ENCODE assay signal across 10 cellular contexts in the genomic region with DNA sequence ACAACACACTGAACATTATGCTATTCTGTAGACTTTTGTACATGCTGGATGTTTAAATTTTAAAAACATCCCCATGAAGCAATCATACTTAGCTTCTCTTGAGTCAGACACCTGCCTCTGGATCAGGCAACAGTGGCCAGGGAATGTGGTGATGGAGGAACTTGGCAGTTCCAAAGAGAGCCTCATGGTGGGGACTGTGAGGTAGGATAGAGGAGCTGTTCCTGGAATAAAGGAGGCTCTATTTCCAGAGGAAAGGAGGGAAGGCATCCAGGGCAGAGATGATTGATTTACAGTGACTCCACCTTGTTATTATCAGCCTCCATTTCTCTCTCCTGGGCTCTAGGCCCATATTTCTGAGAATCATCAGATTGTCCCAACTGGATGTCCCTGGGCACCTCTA. TPM values are rescaled to one million over a fixed set of nuclear protein-coding genes. Genes with fewer than 3 reads are reported as not detected.
A peak's percentile ranks its signal among the peaks of the same experiment; 100 is the strongest.
DNase-seq lines count a peak whose midpoint lies in the region.
"Had no signal": no experiment of that assay in that cellular context is flagged by ENCODE, and none has a peak within 500 bp of the region (broad histone marks: within the 10 kb centered on the region; RNA-seq: fewer than 3 reads in every experiment).

No MANE protein-coding gene starts in this region.

- H3K27ac ChIP-seq in mesenchymal stem cell (ENCODE audit: low read length, poor library complexity, severe bottlenecking), result no peak overlapping the region
- no peak overlapping the region for H3K27ac ChIP-seq in effector memory CD4-positive, alpha-beta T cell (ENCODE audit: insufficient read depth, low read length, poor library complexity, severe bottlenecking)
- H3K27ac ChIP-seq: pancreas had no signal

- no peak overlapping the region for H3K9ac ChIP-seq in mesenchymal stem cell (ENCODE audit: low read length)

- no peak overlapping the region for H4K8ac ChIP-seq in mesenchymal stem cell (ENCODE audit: low read length)

- DNase-seq in AG20443 (ENCODE audit: low spot score) (peak; percentile 55), MG63 (peak; percentile 26), cerebellum (ENCODE audit: low spot score) (peak; percentile 37), mesenchymal stem cell (peak; percentile 58), epidermal melanocyte (ENCODE audit: insufficient read length, low spot score) (no peak)
- no peak for DNase-seq in effector memory CD4-positive, alpha-beta T cell
- DNase-seq in activated CD4-positive, alpha-beta T cell treated with anti-CD3 and anti-CD28 coated beads, Interleukin-2, amount 50 U/mL, for 1 hour, result no peak
- DNase-seq in stimulated activated CD4-positive, alpha-beta T cell treated with anti-CD3 and anti-CD28 coated beads, Interleukin-4, amount 100 ng/mL, for 1 hour, result no peak
- DNase-seq: cerebellar nuclear complex had no signal

- no peak overlapping the region for H4K91ac ChIP-seq in mesenchymal stem cell (ENCODE audit: low read length)

- H2BK15ac ChIP-seq in mesenchymal stem cell (ENCODE audit: low read depth, poor library complexity, severe bottlenecking), result no peak overlapping the region

- H3K14ac ChIP-seq in mesenchymal stem cell (ENCODE audit: low read length in 2 of 2), result no peak overlapping the region

- no peaks in the 10 kb centered on the region; the same call in 1 of the 2 replicates for H3K27me3 ChIP-seq in MG63
- H3K27me3 ChIP-seq in mesenchymal stem cell (ENCODE audit: control insufficient read depth in 1 of 2, insufficient read depth in 1 of 2, low read length in 2 of 2), result peaks cover 0 to under 1% of the 10 kb centered on the region in 2 experiments
- H3K27me3 ChIP-seq in effector memory CD4-positive, alpha-beta T cell (replicated peaks; ENCODE audit: control insufficient read depth, insufficient read depth, low read length, poor library complexity, severe bottlenecking), result no peaks in the 10 kb centered on the region
- H3K27me3 ChIP-seq: pancreas had no signal

- no peak overlapping the region for H2BK12ac ChIP-seq in mesenchymal stem cell (ENCODE audit: low read length in 2 of 2)

- no peak overlapping the region for H3K4me3 ChIP-seq in MG63
- H3K4me3 ChIP-seq in mesenchymal stem cell (ENCODE audit: insufficient read depth in 1 of 2, low read depth in 1 of 2, low read length in 2 of 2), result no peak overlapping the region
- H3K4me3 ChIP-seq in effector memory CD4-positive, alpha-beta T cell (ENCODE audit: insufficient read depth, low read depth, low read length, poor library complexity, severe bottlenecking), result no peak overlapping the region
- H3K4me3 ChIP-seq: pancreas had no signal

- no peak overlapping the region for H3K4ac ChIP-seq in mesenchymal stem cell (ENCODE audit: low read depth in 1 of 2, low read length in 2 of 2)

- H3K36me3 ChIP-seq in MG63, result no peaks in the 10 kb centered on the region
- H3K36me3 ChIP-seq in mesenchymal stem cell (ENCODE audit: control insufficient read depth in 1 of 2, insufficient read depth in 2 of 2, low read depth in 1 of 2, low read length in 2 of 2), result no peaks in the 10 kb centered on the region
- H3K36me3 ChIP-seq in effector memory CD4-positive, alpha-beta T cell (ENCODE audit: control insufficient read depth, insufficient read depth, low read length), result no peaks in the 10 kb centered on the region
- H3K36me3 ChIP-seq: pancreas had no signal

- H3K9me3 ChIP-seq in MG63 (no peaks in the 10 kb centered on the region), mesenchymal stem cell (ENCODE audit: control insufficient read depth, low read length) (no peaks in the 10 kb centered on the region)
- H3K9me3 ChIP-seq in effector memory CD4-positive, alpha-beta T cell (ENCODE audit: control insufficient read depth, low read length), result no peaks in the 10 kb centered on the region
- H3K9me3 ChIP-seq: pancreas had no signal

- H2AK5ac ChIP-seq in mesenchymal stem cell (ENCODE audit: low read length, severe bottlenecking), result no peak overlapping the region

- no peaks in the 10 kb centered on the region for H3K4me1 ChIP-seq in mesenchymal stem cell (ENCODE audit: control insufficient read depth, insufficient read depth, low read depth, low read length)
- H3K4me1 ChIP-seq in effector memory CD4-positive, alpha-beta T cell (ENCODE audit: control insufficient read depth, insufficient read depth, low read length, poor library complexity, severe bottlenecking), result no peaks in the 10 kb centered on the region
- H3K4me1 ChIP-seq: pancreas had no signal

- no peak overlapping the region for H3K4me2 ChIP-seq in mesenchymal stem cell (ENCODE audit: low read length, poor library complexity, severe bottlenecking)

- H2BK5ac ChIP-seq in mesenchymal stem cell (ENCODE audit: low read depth, low read length, poor library complexity, severe bottlenecking), result no peak overlapping the region

- no peak overlapping the region for H2AFZ ChIP-seq in mesenchymal stem cell (ENCODE audit: low read depth, low read length)

- H2BK120ac ChIP-seq in mesenchymal stem cell (ENCODE audit: low read depth, low read length), result no peak overlapping the region

- no peak overlapping the region for H3K23ac ChIP-seq in mesenchymal stem cell (ENCODE audit: low read length in 2 of 2)

- no peaks in the 10 kb centered on the region for H3K79me1 ChIP-seq in mesenchymal stem cell (replicated peaks; ENCODE audit: low read length, poor library complexity, severe bottlenecking)

- H3K18ac ChIP-seq in mesenchymal stem cell (ENCODE audit: low read depth in 1 of 2, low read length in 2 of 2), result no peak overlapping the region

RNA-seq across cellular contexts. Expression of a gene that starts 35.0 kb away (rescaled TPM):
- 8.0 and 8.1 TPM in 2 replicates for total RNA-seq in MG63 (2014; rRNA removed; shearing (Covaris generic); ENCODE audit: low replicate concordance)
- total RNA-seq in cerebellum, result 18.5 TPM
- polyA plus RNA-seq in mesenchymal stem cell (2013, experiment 1 of 2), result 6.0 TPM
- polyA plus RNA-seq in mesenchymal stem cell (2013, experiment 2 of 2), result 6.4 TPM

Comparison
In these comparisons a context has a peak if more than half of its experiments do, and no peak if none do; other contexts are left out.
1. DNase-seq: peak in AG20443 (single experiment), MG63 (single experiment), cerebellum (single experiment) and mesenchymal stem cell (single experiment); none in epidermal melanocyte (single experiment), effector memory CD4-positive, alpha-beta T cell (0 of 3), activated CD4-positive, alpha-beta T cell treated with anti-CD3 and anti-CD28 coated beads, Interleukin-2, amount 50 U/mL, for 1 hour (single experiment) and stimulated activated CD4-positive, alpha-beta T cell treated with anti-CD3 and anti-CD28 coated beads, Interleukin-4, amount 100 ng/mL, for 1 hour (single experiment).